Comparison of ENCODE assay signal across 17 cellular contexts in genomic region chr22:27874185-27874584, GRCh38. TPM values are rescaled to one million over a fixed set of nuclear protein-coding genes. Genes with fewer than 3 reads are reported as not detected.
DNase-seq lines count a peak whose midpoint lies in the region; ATAC-seq and TF ChIP-seq lines count a peak whose summit lies in the region.
"Had no signal": no experiment of that assay in that cellular context is flagged by ENCODE, and none has a peak within 500 bp of the region (broad histone marks: within the 10 kb centered on the region; RNA-seq: fewer than 3 reads in every experiment).

No MANE protein-coding gene starts in this region.

- H3K27ac Mint-ChIP-seq in activated T-helper 1 cell treated with anti-CD3 and anti-CD28 coated beads, Interleukin-12 subunit alpha, Interleukin-12 subunit beta, Interleukin-2, Interleukin-4 antibody, amounts not matched to agents 30 ng/mL and 10 ng/mL and 1 ng/mL, durations not matched to agents 14 hours and 24 hours and 36 hours: peak overlapping the region; percentile 58
- peak overlapping the region; percentile 65 for H3K27ac Mint-ChIP-seq in endodermal cell
- H3K27ac Mint-ChIP-seq: activated naive CD8-positive, alpha-beta T cell had no signal

- H3K36me3 ChIP-seq in endodermal cell (ENCODE audit: control insufficient read depth, insufficient read depth, low read length): peaks cover 51% of the 10 kb centered on the region
- H3K36me3 ChIP-seq in muscle layer of colon (ENCODE audit: insufficient read depth, low read length): peaks cover 12% of the 10 kb centered on the region
- no peaks in the 10 kb centered on the region for H3K36me3 ChIP-seq in mucosa of descending colon (ENCODE audit: low read depth)

- WGBS in endodermal cell (ENCODE audit: insufficient coverage in 1 of 2, insufficient read length in 1 of 2), 2 experiments: 89% methylated on average over 6 of the region's 6 CpGs; no CpG with 5 or more reads in 1 of the 2 experiments

- H3K27ac ChIP-seq in endodermal cell (ENCODE audit: low read depth, low read length): no peak overlapping the region
- peak overlapping the region; percentile 35 for H3K27ac ChIP-seq in muscle layer of colon (ENCODE audit: low read depth, low read length)
- H3K27ac ChIP-seq in temporal lobe (ENCODE audit: low read depth, low read length): peak overlapping the region; percentile 57
- H3K27ac ChIP-seq: parathyroid adenoma, RWPE1 had no signal

- no peaks in the 10 kb centered on the region for H3K27me3 ChIP-seq in endodermal cell (ENCODE audit: control insufficient read depth, insufficient read depth, low read length, poor library complexity, severe bottlenecking)
- no peaks in the 10 kb centered on the region for H3K27me3 ChIP-seq in muscle layer of colon (ENCODE audit: control insufficient read depth in 1 of 2, insufficient read depth in 2 of 2, low read length in 2 of 2)

- H3K9ac ChIP-seq in endodermal cell (ENCODE audit: extremely low read depth, low read length, poor library complexity, severe bottlenecking): no peak overlapping the region
- H3K9ac ChIP-seq in muscle layer of colon (ENCODE audit: low read length): no peak overlapping the region
- H3K9ac ChIP-seq: parathyroid adenoma had no signal

- no peaks in the 10 kb centered on the region for H3K27me3 Mint-ChIP-seq in activated T-helper 1 cell treated with anti-CD3 and anti-CD28 coated beads, Interleukin-12 subunit alpha, Interleukin-12 subunit beta, Interleukin-2, Interleukin-4 antibody, amounts not matched to agents 30 ng/mL and 10 ng/mL and 1 ng/mL, durations not matched to agents 14 hours and 24 hours and 36 hours (ENCODE audit: insufficient read depth)
- no peaks in the 10 kb centered on the region for H3K27me3 Mint-ChIP-seq in endodermal cell (ENCODE audit: insufficient read depth)
- H3K27me3 Mint-ChIP-seq: activated naive CD8-positive, alpha-beta T cell had no signal

- ATAC-seq in GM21526 (IDR thresholded peaks at IDR 0.05; ENCODE audit: low FRiP score, unreplicated experiment): no peak
- ATAC-seq in mucosa of descending colon: no peak

- no peak for TF ChIP-seq CTCF in endodermal cell (conservative IDR thresholded peaks at IDR 0.05)
- TF ChIP-seq CTCF in mucosa of descending colon (IDR thresholded peaks at IDR 0.05): no peak
- no peak for TF ChIP-seq CTCF in GM10266 (IDR thresholded peaks at IDR 0.05; ENCODE audit: control insufficient read depth, insufficient read depth, low read depth, missing control alignments)

- H3K4me3 ChIP-seq in endodermal cell (ENCODE audit: low read length) (no peak overlapping the region), muscle layer of colon (ENCODE audit: low read depth in 1 of 2, low read length in 2 of 2) (peak overlapping the region in 1 of 2 donors; percentile 24), mucosa of descending colon (no peak overlapping the region)

- H3K9me3 ChIP-seq in endodermal cell (ENCODE audit: control insufficient read depth, low read length): no peaks in the 10 kb centered on the region
- no peaks in the 10 kb centered on the region for H3K9me3 ChIP-seq in muscle layer of colon (ENCODE audit: low read length)
- no peaks in the 10 kb centered on the region for H3K9me3 ChIP-seq in mucosa of descending colon

- no peak for DNase-seq in activated T-helper 1 cell treated with anti-CD3 and anti-CD28 coated beads, Interleukin-12 subunit alpha, Interleukin-12 subunit beta, Interleukin-2, Interleukin-4 antibody, amounts not matched to agents 30 ng/mL and 10 ng/mL and 1 ng/mL, durations not matched to agents 14 hours and 24 hours and 36 hours (ENCODE audit: low spot score)
- DNase-seq in endodermal cell (no peak), GM19238 (ENCODE audit: insufficient read length, low spot score) (no peak), mucosa of descending colon (no peak), GM10266 (ENCODE audit: extremely low spot score) (no peak)
- DNase-seq: activated CD4-positive, alpha-beta T cell treated with anti-CD3 and anti-CD28 coated beads, Interleukin-2, amount 50 U/mL, for 4 hours; activated T-cell treated with anti-CD3 and anti-CD28 coated beads for 4 hours; COR-L47; effector CD4-positive, alpha-beta T cell; NCI-H1436 treated with DMSO at 0.1 percent for 48 hours; NCI-H226 had no signal

- H3K36me3 Mint-ChIP-seq in activated T-helper 1 cell treated with anti-CD3 and anti-CD28 coated beads, Interleukin-12 subunit alpha, Interleukin-12 subunit beta, Interleukin-2, Interleukin-4 antibody, amounts not matched to agents 30 ng/mL and 10 ng/mL and 1 ng/mL, durations not matched to agents 14 hours and 24 hours and 36 hours (ENCODE audit: low read depth): peaks cover 42% of the 10 kb centered on the region
- peaks cover 28% of the 10 kb centered on the region for H3K36me3 Mint-ChIP-seq in endodermal cell (ENCODE audit: low read depth)

- intact Hi-C loops in activated T-helper 1 cell treated with anti-CD3 and anti-CD28 coated beads, Interleukin-12 subunit alpha, Interleukin-12 subunit beta, Interleukin-2, Interleukin-4 antibody, amounts not matched to agents 30 ng/mL and 10 ng/mL and 1 ng/mL, durations not matched to agents 14 hours and 24 hours and 36 hours (cut with micrococcal nuclease): no loop called here
- intact Hi-C loops in mucosa of descending colon (cut with DNase I, micrococcal nuclease): no loop called here

- H3K4me1 ChIP-seq in endodermal cell (ENCODE audit: control insufficient read depth, insufficient read depth, low read length) (no peaks in the 10 kb centered on the region), muscle layer of colon (ENCODE audit: insufficient read depth, low read length) (peaks cover 64% of the 10 kb centered on the region), mucosa of descending colon (ENCODE audit: low read depth) (peaks cover 23% of the 10 kb centered on the region)
- H3K4me1 ChIP-seq: parathyroid adenoma had no signal

- H3K9me3 Mint-ChIP-seq in activated T-helper 1 cell treated with anti-CD3 and anti-CD28 coated beads, Interleukin-12 subunit alpha, Interleukin-12 subunit beta, Interleukin-2, Interleukin-4 antibody, amounts not matched to agents 30 ng/mL and 10 ng/mL and 1 ng/mL, durations not matched to agents 14 hours and 24 hours and 36 hours: no peaks in the 10 kb centered on the region
- peaks cover 6% of the 10 kb centered on the region for H3K9me3 Mint-ChIP-seq in endodermal cell

- peaks cover 61% of the 10 kb centered on the region for H3K4me1 Mint-ChIP-seq in activated T-helper 1 cell treated with anti-CD3 and anti-CD28 coated beads, Interleukin-12 subunit alpha, Interleukin-12 subunit beta, Interleukin-2, Interleukin-4 antibody, amounts not matched to agents 30 ng/mL and 10 ng/mL and 1 ng/mL, durations not matched to agents 14 hours and 24 hours and 36 hours (ENCODE audit: low read depth)
- peaks cover 37% of the 10 kb centered on the region for H3K4me1 Mint-ChIP-seq in endodermal cell

- H3K4me3 Mint-ChIP-seq in activated T-helper 1 cell treated with anti-CD3 and anti-CD28 coated beads, Interleukin-12 subunit alpha, Interleukin-12 subunit beta, Interleukin-2, Interleukin-4 antibody, amounts not matched to agents 30 ng/mL and 10 ng/mL and 1 ng/mL, durations not matched to agents 14 hours and 24 hours and 36 hours: no peak overlapping the region
- H3K4me3 Mint-ChIP-seq in endodermal cell: no peak overlapping the region
- H3K4me3 Mint-ChIP-seq: activated naive CD8-positive, alpha-beta T cell had no signal

RNA-seq across cellular contexts. Expression of gene PITPNB, which starts 44.9 kb away (rescaled TPM):
- 153 and 154 TPM in 2 replicates for total RNA-seq in activated T-helper 1 cell treated with anti-CD3 and anti-CD28 coated beads, Interleukin-12 subunit alpha, Interleukin-12 subunit beta, Interleukin-2, Interleukin-4 antibody, amounts not matched to agents 30 ng/mL and 10 ng/mL and 1 ng/mL, durations not matched to agents 14 hours and 24 hours and 36 hours
- total RNA-seq in endodermal cell (10 to 100 TPM; 59.6 to 68.2 TPM), temporal lobe (39.3 TPM), mucosa of descending colon (100 to 1,000 TPM in 1 of 3 donors, 10 to 100 TPM in 2; 42.5 to 130 (median 47.4) TPM)
- 50.0 TPM for polyA plus RNA-seq in endodermal cell (2013, experiment 1 of 2)
- polyA plus RNA-seq in endodermal cell (2013, experiment 2 of 2): 49.5 TPM
